In the genomic region with DNA sequence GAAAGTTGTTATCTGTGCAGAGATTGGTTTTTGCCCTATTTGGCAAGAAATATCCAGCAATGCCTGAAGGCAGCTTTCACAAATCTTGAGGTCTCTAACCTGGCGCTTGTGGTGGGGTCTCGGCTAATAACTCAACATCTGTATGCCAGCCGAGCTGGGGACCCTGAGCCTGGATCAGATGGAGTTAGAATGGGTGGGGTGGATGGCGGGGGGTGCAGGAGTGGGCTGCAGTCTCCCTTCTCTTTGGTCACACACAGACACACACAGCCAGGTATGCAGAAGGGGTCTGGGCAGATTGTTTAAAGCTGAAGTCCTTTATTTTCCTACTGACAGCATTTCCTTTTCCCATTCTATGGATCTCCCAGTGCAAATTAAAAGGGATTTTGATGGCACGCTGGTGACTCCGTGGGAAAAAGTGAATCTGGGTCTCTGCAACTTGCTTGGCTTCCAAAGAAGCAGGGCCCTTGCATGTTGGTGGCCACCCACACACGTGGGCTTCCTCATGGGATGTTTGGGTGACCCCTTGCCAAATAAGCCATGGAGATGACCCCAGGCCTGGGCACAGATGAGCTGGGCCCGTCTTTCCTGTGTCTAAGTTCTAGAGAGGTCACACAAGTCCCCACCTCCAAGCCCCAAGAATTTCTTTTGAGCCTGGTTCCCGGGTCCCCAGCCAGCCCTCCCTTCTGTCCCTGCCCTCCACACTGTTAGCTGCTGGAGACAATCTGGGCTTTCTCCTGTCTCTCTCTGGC, we compare ENCODE assay signal across 19 cellular contexts. TPM values are rescaled to one million over a fixed set of nuclear protein-coding genes. Genes with fewer than 3 reads are reported as not detected.
DNase-seq lines count a peak whose midpoint lies in the region; ATAC-seq and FAIRE-seq lines count a peak whose summit lies in the region.
"Had no signal": no experiment of that assay in that cellular context is flagged by ENCODE, and none has a peak within 500 bp of the region (broad histone marks: within the 10 kb centered on the region; RNA-seq: fewer than 3 reads in every experiment).

No MANE protein-coding gene starts in this region.

- H3K36me3 Mint-ChIP-seq in stimulated activated effector memory CD8-positive, alpha-beta T cell treated with anti-CD3 and anti-CD28 coated beads, Interleukin-12 subunit alpha, Interleukin-12 subunit beta, amount 100 ng/mL, for 72 hours, result no peaks in the 10 kb centered on the region
- H3K36me3 Mint-ChIP-seq: activated naive CD8-positive, alpha-beta T cell; CD8-positive, alpha-beta memory T cell; memory B cell had no signal

- H3K9me3 Mint-ChIP-seq in stimulated activated effector memory CD8-positive, alpha-beta T cell treated with anti-CD3 and anti-CD28 coated beads, Interleukin-12 subunit alpha, Interleukin-12 subunit beta, amount 100 ng/mL, for 72 hours, result no peaks in the 10 kb centered on the region
- H3K9me3 Mint-ChIP-seq: activated T-cell treated with anti-CD3 and anti-CD28 coated beads, Interleukin-2, amount 50 U/mL, for 4 hours; CD8-positive, alpha-beta memory T cell; memory B cell had no signal

- H3K4me1 ChIP-seq in mesenchymal stem cell (ENCODE audit: control insufficient read depth, insufficient read depth, low read depth, low read length), result no peaks in the 10 kb centered on the region
- H3K4me1 ChIP-seq: breast epithelium, esophagus muscularis mucosa had no signal

- H2AFZ ChIP-seq in mesenchymal stem cell (ENCODE audit: low read depth, low read length), result no peak overlapping the region

- H3K9ac ChIP-seq in mesenchymal stem cell (ENCODE audit: low read length), result no peak overlapping the region

- H3K4me3 ChIP-seq in mesenchymal stem cell (ENCODE audit: insufficient read depth in 1 of 2, low read depth in 1 of 2, low read length in 2 of 2), result no peak overlapping the region
- H3K4me3 ChIP-seq: breast epithelium, esophagus muscularis mucosa had no signal

- H3K4me3 Mint-ChIP-seq in stimulated activated effector memory CD8-positive, alpha-beta T cell treated with anti-CD3 and anti-CD28 coated beads, Interleukin-12 subunit alpha, Interleukin-12 subunit beta, amount 100 ng/mL, for 72 hours, result no peak overlapping the region
- H3K4me3 Mint-ChIP-seq: activated naive CD8-positive, alpha-beta T cell; activated T-cell treated with anti-CD3 and anti-CD28 coated beads, Interleukin-2, amount 50 U/mL, for 4 hours; CD8-positive, alpha-beta memory T cell; memory B cell had no signal

- peak overlapping the region; percentile 25 for H2BK5ac ChIP-seq in mesenchymal stem cell (ENCODE audit: low read depth, low read length, poor library complexity, severe bottlenecking)

- no peaks in the 10 kb centered on the region for H3K36me3 ChIP-seq in mesenchymal stem cell (ENCODE audit: control insufficient read depth in 1 of 2, insufficient read depth in 2 of 2, low read depth in 1 of 2, low read length in 2 of 2)
- H3K36me3 ChIP-seq: breast epithelium, esophagus muscularis mucosa had no signal

- no peak overlapping the region for H3K27ac ChIP-seq in mesenchymal stem cell (ENCODE audit: low read length, poor library complexity, severe bottlenecking)
- H3K27ac ChIP-seq: breast epithelium, dorsolateral prefrontal cortex, esophagus muscularis mucosa had no signal

- H3K14ac ChIP-seq in mesenchymal stem cell (ENCODE audit: low read length in 2 of 2), result no peak overlapping the region

- H2BK15ac ChIP-seq in mesenchymal stem cell (ENCODE audit: low read depth, poor library complexity, severe bottlenecking), result no peak overlapping the region

- H2BK12ac ChIP-seq in mesenchymal stem cell (ENCODE audit: low read length in 2 of 2), result no peak overlapping the region

- no peak overlapping the region for H3K4me2 ChIP-seq in mesenchymal stem cell (ENCODE audit: low read length, poor library complexity, severe bottlenecking)

- no peak overlapping the region for H3K18ac ChIP-seq in mesenchymal stem cell (ENCODE audit: low read depth in 1 of 2, low read length in 2 of 2)

- ATAC-seq in GM18909 (IDR thresholded peaks at IDR 0.05; ENCODE audit: poor library complexity, unreplicated experiment) (peak; percentile 21), GM21717 (IDR thresholded peaks at IDR 0.05; ENCODE audit: unreplicated experiment) (peak; percentile 10), HG03432 (IDR thresholded peaks at IDR 0.05; ENCODE audit: unreplicated experiment) (peak; percentile 27)
- ATAC-seq in stimulated activated effector memory CD8-positive, alpha-beta T cell treated with anti-CD3 and anti-CD28 coated beads, Interleukin-12 subunit alpha, Interleukin-12 subunit beta, amount 100 ng/mL, for 72 hours, result no peak
- ATAC-seq: activated T-cell treated with anti-CD3 and anti-CD28 coated beads, Interleukin-2, amount 50 U/mL, for 4 hours had no signal

- no peaks in the 10 kb centered on the region for H3K4me1 Mint-ChIP-seq in stimulated activated effector memory CD8-positive, alpha-beta T cell treated with anti-CD3 and anti-CD28 coated beads, Interleukin-12 subunit alpha, Interleukin-12 subunit beta, amount 100 ng/mL, for 72 hours
- H3K4me1 Mint-ChIP-seq: CD8-positive, alpha-beta memory T cell; memory B cell had no signal

- no peak overlapping the region for H4K8ac ChIP-seq in mesenchymal stem cell (ENCODE audit: low read length)

- no peak overlapping the region for H2BK120ac ChIP-seq in mesenchymal stem cell (ENCODE audit: low read depth, low read length)

- no peaks in the 10 kb centered on the region for H3K79me1 ChIP-seq in mesenchymal stem cell (replicated peaks; ENCODE audit: low read length, poor library complexity, severe bottlenecking)

- no peaks in the 10 kb centered on the region for H3K9me3 ChIP-seq in mesenchymal stem cell (ENCODE audit: control insufficient read depth, low read length)
- H3K9me3 ChIP-seq: breast epithelium, esophagus muscularis mucosa had no signal

- FAIRE-seq in GM19239 (lab: Jason Lieb, UNC), result no peak
- FAIRE-seq: islet of Langerhans had no signal

- no peak overlapping the region for H3K27ac Mint-ChIP-seq in stimulated activated effector memory CD8-positive, alpha-beta T cell treated with anti-CD3 and anti-CD28 coated beads, Interleukin-12 subunit alpha, Interleukin-12 subunit beta, amount 100 ng/mL, for 72 hours
- H3K27ac Mint-ChIP-seq: activated naive CD8-positive, alpha-beta T cell; memory B cell had no signal

- WGBS in mesenchymal stem cell, result 72% methylated on average over 8 of the region's 9 CpGs

- DNase-seq in mesenchymal stem cell (no peak), GM19239 (ENCODE audit: insufficient read length, low spot score) (no peak), cerebellum (ENCODE audit: low spot score) (no peak), H4 (ENCODE audit: low spot score) (no peak)
- no peak for DNase-seq in stimulated activated effector memory CD8-positive, alpha-beta T cell treated with anti-CD3 and anti-CD28 coated beads, Interleukin-12 subunit alpha, Interleukin-12 subunit beta, amount 100 ng/mL, for 72 hours (ENCODE audit: low spot score in 2 of 2)
- DNase-seq: activated CD4-positive, alpha-beta T cell treated with anti-CD3 and anti-CD28 coated beads, Interleukin-2, amount 50 U/mL, for 4 hours; activated T-cell treated with anti-CD3 and anti-CD28 coated beads, Interleukin-2, amount 50 U/mL, for 4 hours; CD8-positive, alpha-beta memory T cell; dorsolateral prefrontal cortex; NCI-H2029 had no signal

- H4K91ac ChIP-seq in mesenchymal stem cell (ENCODE audit: low read length), result no peak overlapping the region

- peaks cover 0 to 59% of the 10 kb centered on the region in 2 experiments for H3K27me3 ChIP-seq in mesenchymal stem cell (ENCODE audit: control insufficient read depth in 1 of 2, insufficient read depth in 1 of 2, low read length in 2 of 2)

- no peak overlapping the region for H2AK5ac ChIP-seq in mesenchymal stem cell (ENCODE audit: low read length, severe bottlenecking)

- H3K23ac ChIP-seq in mesenchymal stem cell (ENCODE audit: low read length in 2 of 2), result no peak overlapping the region

- H3K4ac ChIP-seq in mesenchymal stem cell (ENCODE audit: low read depth in 1 of 2, low read length in 2 of 2), result no peak overlapping the region

RNA-seq across cellular contexts. Expression of a gene that starts 40.0 kb away (rescaled TPM):
- not detected for polyA plus RNA-seq in mesenchymal stem cell (2013, experiment 1 of 2)
- not detected for polyA plus RNA-seq in mesenchymal stem cell (2013, experiment 2 of 2)
- total RNA-seq in cerebellum, result 0.09 TPM
- total RNA-seq in H4 (2014; rRNA removed; shearing (Covaris generic)), result not detected in 2 replicates
- total RNA-seq: activated T-cell treated with anti-CD3 and anti-CD28 coated beads, Interleukin-2, amount 50 U/mL, for 4 hours; CD8-positive, alpha-beta memory T cell; M059J had no signal
- polyA plus RNA-seq: CD8-positive, alpha-beta memory T cell had no signal
